9 cellular contexts compared by ENCODE assay signal in the genomic region with DNA sequence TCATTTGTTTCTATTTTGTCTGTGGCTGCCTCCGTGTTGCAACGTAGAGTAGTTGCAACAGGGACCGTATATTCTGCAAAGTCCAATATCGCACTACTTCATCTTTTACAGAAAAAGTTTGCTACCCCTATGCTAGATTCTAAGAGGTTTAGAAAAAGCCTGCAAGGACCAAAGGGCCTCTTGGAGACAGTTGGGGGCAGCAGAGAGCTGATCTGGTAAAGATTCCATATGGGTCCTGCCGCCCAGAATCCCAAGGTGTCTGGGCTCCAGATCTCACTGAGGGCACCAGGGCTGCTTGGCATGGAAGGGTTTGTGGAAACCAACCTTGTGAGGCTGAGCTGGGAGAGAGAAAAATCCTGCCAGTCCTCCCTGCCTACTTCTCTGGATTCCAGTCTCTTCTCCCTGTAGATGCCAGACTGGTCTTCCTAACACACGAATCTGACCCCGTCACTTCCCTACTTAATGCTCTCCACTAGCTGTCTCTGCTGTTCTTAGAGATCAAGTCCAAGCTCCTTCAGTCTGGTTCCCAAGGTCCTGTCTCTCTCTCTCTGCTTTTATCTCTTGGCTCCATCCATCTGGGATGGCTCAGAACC.
DNase-seq lines count a peak whose midpoint lies in the region; ATAC-seq, FAIRE-seq and TF ChIP-seq lines count a peak whose summit lies in the region.
"Had no signal": no experiment of that assay in that cellular context is flagged by ENCODE, and none has a peak within 500 bp of the region (broad histone marks: within the 10 kb centered on the region; RNA-seq: fewer than 3 reads in every experiment).

No MANE protein-coding gene starts in this region.

- no peak overlapping the region for H3K14ac ChIP-seq in H9 (ENCODE audit: insufficient read depth, low read length)
- H3K14ac ChIP-seq in H1 (ENCODE audit: insufficient read length), result no peak overlapping the region

- intact Hi-C loops in prostate gland (cut with DNase I), result no loop called here

- no peak overlapping the region for H2BK120ac ChIP-seq in H9 (ENCODE audit: low read depth, low read length, poor library complexity, severe bottlenecking)
- no peak overlapping the region for H2BK120ac ChIP-seq in H1 (replicated peaks; ENCODE audit: low read depth, low read length)

- H3K27me3 ChIP-seq in H9 (ENCODE audit: insufficient read depth, low read length) (no peaks in the 10 kb centered on the region), H1 (replicated peaks in 1 of 4; ENCODE audit: control insufficient read depth in 3 of 4, extremely low read depth in 1 of 4, insufficient read depth in 3 of 4, low read length in 3 of 4) (peaks cover 0 to 4% (median 0%) of the 10 kb centered on the region in 4 experiments; a peak in 1 of 7 replicates), prostate gland (replicated peaks; ENCODE audit: insufficient read depth) (no peaks in the 10 kb centered on the region)

- FAIRE-seq in H1 (lab: Jason Lieb, UNC), result peak; percentile 42

- peaks cover 39% of the 10 kb centered on the region for H3K27me3 Mint-ChIP-seq in H9 (ENCODE audit: low read depth)

- TF ChIP-seq RAD21 in H1 (IDR thresholded peaks at IDR 0.05 in 1 of 2, conservative IDR thresholded peaks at IDR 0.05 in 1 of 2; ENCODE audit: low read depth in 2 of 2, low read length in 2 of 2), result peak; percentile 87 to 90

- no peak overlapping the region for H3K27ac Mint-ChIP-seq in H9
- H3K27ac Mint-ChIP-seq: IgD-negative memory B cell had no signal

- H3K23ac ChIP-seq in H9 (ENCODE audit: insufficient read length, low read depth, low read length), result no peak overlapping the region
- no peak overlapping the region for H3K23ac ChIP-seq in H1 (ENCODE audit: insufficient read length)

- no peak overlapping the region for H3K56ac ChIP-seq in H9 (ENCODE audit: insufficient read length, low read depth, low read length)
- no peak overlapping the region for H3K56ac ChIP-seq in H1 (replicated peaks; ENCODE audit: insufficient read length, low read depth, low read length)

- H3K4me1 ChIP-seq in H9 (ENCODE audit: insufficient read depth, low read length), result no peaks in the 10 kb centered on the region
- no peaks in the 10 kb centered on the region; a peak in 1 of 7 replicates for H3K4me1 ChIP-seq in H1 (replicated peaks in 1 of 4; ENCODE audit: control insufficient read depth in 3 of 4, insufficient read depth in 4 of 4, low read length in 3 of 4)
- H3K4me1 ChIP-seq in prostate gland (replicated peaks), result no peaks in the 10 kb centered on the region

- H3K27ac ChIP-seq in H9 (ENCODE audit: insufficient read length, low read depth, low read length) (no peak overlapping the region), H1 (ENCODE audit: low read depth, low read length) (no peak overlapping the region), prostate gland (no peak overlapping the region)

- no peak overlapping the region for H3K4me3 Mint-ChIP-seq in H9
- H3K4me3 Mint-ChIP-seq: IgD-negative memory B cell had no signal

- H3K36me3 ChIP-seq in H1 (ENCODE audit: control insufficient read depth in 2 of 4, insufficient read depth in 4 of 4, low read length in 3 of 4) (no peaks in the 10 kb centered on the region), prostate gland (no peaks in the 10 kb centered on the region)

- no peaks in the 10 kb centered on the region for H3K36me3 Mint-ChIP-seq in H9 (ENCODE audit: insufficient read depth in 1 of 3, low read depth in 3 of 3)
- H3K36me3 Mint-ChIP-seq: IgD-negative memory B cell had no signal

- peak; percentile 86 for DNase-seq in COR-L47 (lab: John Stamatoyannopoulos, UW)
- DNase-seq in H9, result peak; percentile 69
- peak; percentile 63 to 84 for DNase-seq in NCI-H524 (lab: John Stamatoyannopoulos, UW)
- peak in 1 of 2 experiments; percentile 80 for DNase-seq in H1 (ENCODE audit: low read depth in 1 of 2, low spot score in 2 of 2)
- DNase-seq in prostate gland (ENCODE audit: low spot score), result peak; percentile 12

- no peak overlapping the region for H4K5ac ChIP-seq in H9 (ENCODE audit: insufficient read length, low read depth, low read length)
- no peak overlapping the region for H4K5ac ChIP-seq in H1 (ENCODE audit: insufficient read length, low read depth, low read length)

- H3T11ph ChIP-seq in H9 (ENCODE audit: low read length), result no peak overlapping the region

- no peaks in the 10 kb centered on the region for H4K20me1 ChIP-seq in H9 (ENCODE audit: control insufficient read depth, insufficient read depth, insufficient read length)
- H4K20me1 ChIP-seq in H1 (replicated peaks in 1 of 2; ENCODE audit: control insufficient read depth in 1 of 2, insufficient read depth in 2 of 2, low read length in 2 of 2), result no peaks in the 10 kb centered on the region

- POLR2A ChIA-PET in H1 (lab: Charles Lee; ENCODE audit: partially characterized antibody), result no interaction called here

- TF ChIP-seq CTCF in H9 (conservative IDR thresholded peaks at IDR 0.05), result peak; percentile 87
- peak; percentile 47 to 83 (median 82) for TF ChIP-seq CTCF in H1 (IDR thresholded peaks at IDR 0.05; ENCODE audit: control extremely low read depth in 1 of 3, insufficient read depth in 1 of 3, low read depth in 1 of 3, low read length in 3 of 3)
- peak in 3 of 4 experiments; percentile 15 to 50 (median 18) for TF ChIP-seq CTCF in prostate gland (IDR thresholded peaks at IDR 0.05)

- H4K91ac ChIP-seq in H9 (ENCODE audit: insufficient read length, low read depth, low read length) (no peak overlapping the region), H1 (replicated peaks; ENCODE audit: insufficient read length, low read length) (no peak overlapping the region)

- H3K4me3 ChIP-seq in H1 (ENCODE audit: extremely low read depth in 1 of 4, insufficient read depth in 2 of 4, low read depth in 3 of 4, low read length in 4 of 4) (no peak overlapping the region), prostate gland (no peak overlapping the region)

- no peak for TF ChIP-seq EP300 in H1 (IDR thresholded peaks at IDR 0.05; ENCODE audit: borderline replicate concordance in 1 of 2, low read depth in 2 of 2, low read length in 2 of 2)

- H3K9me3 ChIP-seq in H9 (ENCODE audit: control insufficient read depth, low read depth, low read length) (no peaks in the 10 kb centered on the region), H1 (ENCODE audit: insufficient read depth in 2 of 2, low read depth in 1 of 2, low read length in 1 of 2) (no peaks in the 10 kb centered on the region), prostate gland (no peaks in the 10 kb centered on the region)

- no peaks in the 10 kb centered on the region for H3K79me2 ChIP-seq in H9 (ENCODE audit: insufficient read depth, low read length)
- H3K79me2 ChIP-seq in H1 (ENCODE audit: control insufficient read depth in 1 of 2, insufficient read depth in 2 of 2, low read length in 2 of 2), result no peaks in the 10 kb centered on the region

- H2BK5ac ChIP-seq in H9 (ENCODE audit: insufficient read length, low read length) (no peak overlapping the region), H1 (ENCODE audit: low read depth, low read length) (peak overlapping the region; percentile 7; the same call in 1 of the 2 replicates)

- H2BK12ac ChIP-seq in H9 (ENCODE audit: insufficient read length, low read depth, low read length), result no peak overlapping the region
- peak overlapping the region; percentile 80; the same call in 1 of the 2 replicates for H2BK12ac ChIP-seq in H1 (ENCODE audit: low read depth, low read length)

- no peak overlapping the region for H2BK20ac ChIP-seq in H9 (ENCODE audit: low read depth, low read length, poor library complexity, severe bottlenecking)
- H2BK20ac ChIP-seq in H1 (ENCODE audit: low read length), result 0 out of 2 replicates have a peak overlapping the region, but pooled peaks have one; percentile 73

- no peak overlapping the region for H2AFZ ChIP-seq in H9 (ENCODE audit: low read length)
- H2AFZ ChIP-seq in H1 (ENCODE audit: low read length), result no peak overlapping the region

- no peak overlapping the region for H3K9ac ChIP-seq in H9 (ENCODE audit: extremely low read depth, insufficient read length, low read length)
- no peak overlapping the region for H3K9ac ChIP-seq in H1 (replicated peaks in 1 of 4; ENCODE audit: extremely low read depth in 1 of 4, low read depth in 3 of 4, low read length in 3 of 4)

- H2BK15ac ChIP-seq in H9 (ENCODE audit: low read depth, low read length), result no peak overlapping the region
- peak overlapping the region; percentile 77; the same call in 1 of the 2 replicates for H2BK15ac ChIP-seq in H1 (ENCODE audit: low read length)

- no peaks in the 10 kb centered on the region for H3K23me2 ChIP-seq in H9 (ENCODE audit: insufficient read length, low read depth, low read length, poor library complexity, severe bottlenecking)
- no peaks in the 10 kb centered on the region for H3K23me2 ChIP-seq in H1 (ENCODE audit: low read depth, low read length)

- no CpG with 5 or more reads among the region's 7 CpGs for WGBS in H9 (ENCODE audit: extremely low coverage, insufficient read length, low lambda C conversion rate)
- 54% methylated on average over 7 of the region's 7 CpGs; no CpG with 5 or more reads in 1 of the 2 experiments for WGBS in H1 (ENCODE audit: extremely low coverage in 1 of 2, insufficient coverage in 1 of 2, insufficient read length in 1 of 2, insufficient replicate concordance in 2 of 2, low coverage in 1 of 2, low lambda C conversion rate in 2 of 2, missing lambda C conversion rate in 1 of 2), 2 experiments
- WGBS in prostate gland, result 28% methylated on average over 7 of the region's 7 CpGs

- H3K9me3 Mint-ChIP-seq in H9, result no peaks in the 10 kb centered on the region
- H3K9me3 Mint-ChIP-seq: IgD-negative memory B cell had no signal

- CTCF ChIA-PET in H1 (lab: Charles Lee; ENCODE audit: partially characterized antibody), result interaction anchor here (0.7 to 6.8 kb wide), 34 partner anchors 10 to 539 kb away, joined by 3 to 58 read pairs (median 4); no protein-coding TSS in a partner anchor

- H3K79me1 ChIP-seq in H9 (ENCODE audit: insufficient read depth, low read depth, low read length, poor library complexity, severe bottlenecking) (no peaks in the 10 kb centered on the region), H1 (ENCODE audit: low read depth, low read length) (no peaks in the 10 kb centered on the region)

- H2AK5ac ChIP-seq in H9 (ENCODE audit: insufficient read length, low read length), result no peak overlapping the region
- no peak overlapping the region for H2AK5ac ChIP-seq in H1 (ENCODE audit: low read depth, low read length)

- ATAC-seq in GM18519 (IDR thresholded peaks at IDR 0.05; ENCODE audit: low FRiP score, unreplicated experiment) (no peak), HG03439 (IDR thresholded peaks at IDR 0.05; ENCODE audit: unreplicated experiment) (no peak), GM21529 (IDR thresholded peaks at IDR 0.05; ENCODE audit: unreplicated experiment) (no peak)

- no peak overlapping the region for H3K4ac ChIP-seq in H9 (ENCODE audit: low read depth, low read length)
- no peak overlapping the region for H3K4ac ChIP-seq in H1 (replicated peaks; ENCODE audit: insufficient read length, low read depth, low read length)

- no peak overlapping the region for H3K18ac ChIP-seq in H9 (ENCODE audit: insufficient read length, low read depth, low read length)
- 0 out of 2 replicates have a peak overlapping the region, but pooled peaks have one; percentile 39 for H3K18ac ChIP-seq in H1 (ENCODE audit: extremely low read depth, low read length)

- H4K8ac ChIP-seq in H9 (replicated peaks; ENCODE audit: insufficient read length, low read depth, low read length) (no peak overlapping the region), H1 (ENCODE audit: extremely low read depth, insufficient read depth, low read length) (no peak overlapping the region)

- H3K4me2 ChIP-seq in H9 (ENCODE audit: insufficient read depth, insufficient read length, low read length) (no peak overlapping the region), H1 (ENCODE audit: insufficient read depth in 1 of 2, low read depth in 2 of 2, low read length in 2 of 2) (no peak overlapping the region)

- peaks cover 0 to 5% of the 10 kb centered on the region in 2 experiments; a peak in 2 of 4 replicates for H3K4me1 Mint-ChIP-seq in H9
- H3K4me1 Mint-ChIP-seq: IgD-negative memory B cell had no signal

- TF ChIP-seq POLR2A in H1 (IDR thresholded peaks at IDR 0.05; ENCODE audit: control extremely low read depth in 1 of 2, low read depth in 2 of 2, low read length in 2 of 2) (no peak), prostate gland (IDR thresholded peaks at IDR 0.05) (no peak)

Comparison
In these comparisons a context has a peak if more than half of its experiments do, and no peak if none do; other contexts are left out.
1. CTCF ChIP-seq: peak in every context shown above with its lines; median percentile 87 in H9; 82 in H1; 18 in prostate gland.